In genomic region chr12:120961604-120962486, GRCh38 we compare ENCODE assay signal across 1 cellular context.
TF ChIP-seq lines count a peak whose summit lies in the region.

No MANE protein-coding gene starts in this region.

TF ChIP-seq in HCT116, 20 proteins besides CTCF, POLR2A, EP300 and RAD21 (continued from another document):
- TF ChIP-seq MAX (IDR thresholded peaks at IDR 0.05) (no peak), SRF (IDR thresholded peaks at IDR 0.05; ENCODE audit: low read depth) (no peak), JUND (IDR thresholded peaks at IDR 0.05) (no peak), ATF3 (IDR thresholded peaks at IDR 0.05) (no peak), FOSL1 (IDR thresholded peaks at IDR 0.05; ENCODE audit: low read depth) (no peak), EZH2 (IDR thresholded peaks at IDR 0.05) (no peak), EGR1 (IDR thresholded peaks at IDR 0.05; ENCODE audit: low read depth) (no peak), EZH2phosphoT487 (IDR thresholded peaks at IDR 0.05; ENCODE audit: borderline replicate concordance) (no peak), CBX3 (IDR thresholded peaks at IDR 0.05; ENCODE audit: low read depth) (no peak), TCF7L2 (IDR thresholded peaks at IDR 0.05; ENCODE audit: borderline replicate concordance, extremely low read depth, insufficient read depth, insufficient read length) (no peak), ELF1 (IDR thresholded peaks at IDR 0.05; ENCODE audit: borderline replicate concordance, low read depth) (no peak), ZNF274 (IDR thresholded peaks at IDR 0.05; ENCODE audit: low read depth, low read length) (no peak), REST (IDR thresholded peaks at IDR 0.05; ENCODE audit: low read depth) (no peak), POLR2AphosphoS5 (IDR thresholded peaks at IDR 0.05; ENCODE audit: low read depth, low read length) (no peak), ZBTB33 (IDR thresholded peaks at IDR 0.05; ENCODE audit: extremely low read depth, insufficient replicate concordance, low read length) (no peak), SP1 (IDR thresholded peaks at IDR 0.05; ENCODE audit: low read depth) (no peak)
